Comparison of ENCODE assay signal across 1 cellular context in genomic region chr16:68732068-68732680, GRCh38.
TF ChIP-seq lines count a peak whose summit lies in the region.

No MANE protein-coding gene starts in this region.

TF ChIP-seq in HepG2, 621 proteins besides CTCF, POLR2A, EP300 and RAD21 (continued from another document):
- 0 out of 2 replicates have a peak, but pooled peaks have one; percentile 25 for TF ChIP-seq TFDP2 (CRISPR knock-in tag; IDR thresholded peaks at IDR 0.05)
- peak; percentile 39; the same call in 1 of the 2 replicates for TF ChIP-seq NCOA2 (CRISPR knock-in tag; IDR thresholded peaks at IDR 0.05)
- TF ChIP-seq PITX1 (CRISPR knock-in tag; IDR thresholded peaks at IDR 0.05) = peak; percentile 77; the same call in 1 of the 2 replicates
- TF ChIP-seq HDAC2 (CRISPR knock-in tag; IDR thresholded peaks at IDR 0.05) = peak; percentile 53; the same call in 1 of the 2 replicates
- TF ChIP-seq TBX2 (CRISPR knock-in tag; IDR thresholded peaks at IDR 0.05; ENCODE audit: borderline replicate concordance) = peak; percentile 39; the same call in 1 of the 2 replicates
- TF ChIP-seq, protein P1, sequence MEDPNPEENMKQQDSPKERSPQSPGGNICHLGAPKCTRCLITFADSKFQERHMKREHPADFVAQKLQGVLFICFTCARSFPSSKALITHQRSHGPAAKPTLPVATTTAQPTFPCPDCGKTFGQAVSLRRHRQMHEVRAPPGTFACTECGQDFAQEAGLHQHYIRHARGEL (CRISPR knock-in tag; IDR thresholded peaks at IDR 0.05) = no peak
- no peak for TF ChIP-seq GABPA (IDR thresholded peaks at IDR 0.05; ENCODE audit: low read depth, low read length)
- 0 out of 2 replicates have a peak, but pooled peaks have one; percentile 12 for TF ChIP-seq GABPA (CRISPR knock-in tag; IDR thresholded peaks at IDR 0.05; ENCODE audit: low read depth)
- TF ChIP-seq TFDP1 (CRISPR knock-in tag; IDR thresholded peaks at IDR 0.05; ENCODE audit: borderline replicate concordance) = peak; percentile 53; the same call in 1 of the 2 replicates
- peak; percentile 18; the same call in 1 of the 2 replicates for TF ChIP-seq SALL1 (CRISPR knock-in tag; IDR thresholded peaks at IDR 0.05)
- TF ChIP-seq ZNF792 (CRISPR knock-in tag; IDR thresholded peaks at IDR 0.05) = 0 out of 2 replicates have a peak, but pooled peaks have one; percentile 29
- no peak for TF ChIP-seq FOXO4 (CRISPR knock-in tag; conservative IDR thresholded peaks at IDR 0.05)
- TF ChIP-seq ZNF552 (CRISPR knock-in tag; IDR thresholded peaks at IDR 0.05; ENCODE audit: borderline replicate concordance) = peak; percentile 42; the same call in 1 of the 2 replicates
- peak; percentile 23; the same call in 1 of the 2 replicates for TF ChIP-seq NRL (CRISPR knock-in tag; IDR thresholded peaks at IDR 0.05; ENCODE audit: borderline replicate concordance)
- TF ChIP-seq POGZ (CRISPR knock-in tag; IDR thresholded peaks at IDR 0.05) = no peak
- TF ChIP-seq ZNF770 (CRISPR knock-in tag; IDR thresholded peaks at IDR 0.05) = peak; percentile 54; the same call in 1 of the 2 replicates
